In genomic region chr17:10521949-10522348, GRCh38 we compare ENCODE assay signal across 10 cellular contexts. TPM values are rescaled to one million over a fixed set of nuclear protein-coding genes. Genes with fewer than 3 reads are reported as not detected.
"Had no signal": no experiment of that assay in that cellular context is flagged by ENCODE, and none has a peak within 500 bp of the region (broad histone marks: within the 10 kb centered on the region; RNA-seq: fewer than 3 reads in every experiment).

No MANE protein-coding gene starts in this region.

- DNase-seq: GM23248, GOT3, H7, H9, HCEC 1CT, HFFc6 had no signal

- H3K9me3 ChIP-seq: HAP-1 had no signal

- H3K27ac ChIP-seq: GM23248 had no signal

- H3K4me3 ChIP-seq: GM23248, GM23338, HAP-1 had no signal

- H3K4me1 ChIP-seq: HAP-1 had no signal

- H3K9ac ChIP-seq: GM23248 had no signal

- H2AFZ ChIP-seq: GM23248, GM23338 had no signal

- H3K36me3 ChIP-seq: HAP-1 had no signal

- H3K4me2 ChIP-seq: GM23338 had no signal

RNA-seq across cellular contexts. Expression of gene MYH1, which starts 3.6 kb away (rescaled TPM):
- total RNA-seq: GM23338, H1, H4, H7, H9, HFFc6 had no signal
- polyA plus RNA-seq: GM23338, H1 had no signal

RNA-seq across cellular contexts. Expression of gene MYH2, which starts 27.5 kb away (rescaled TPM):
- total RNA-seq: H4 had no signal

RNA-seq across cellular contexts. Expression of gene MYH4, which starts 52.6 kb away (rescaled TPM):
- total RNA-seq: GM23248, GM23338, H1, H4, H7, H9, HFFc6 had no signal
- polyA plus RNA-seq: GM23248, GM23338, H1 had no signal
